8 cellular contexts compared by ENCODE assay signal in genomic region chr18:961644-962355, GRCh38. TPM values are rescaled to one million over a fixed set of nuclear protein-coding genes. Genes with fewer than 3 reads are reported as not detected.
DNase-seq lines count a peak whose midpoint lies in the region; ATAC-seq and TF ChIP-seq lines count a peak whose summit lies in the region.

No MANE protein-coding gene starts in this region.

- DNase-seq in SIG-M5 treated with dmso at 0.1 percent for 504 hours (lab: John Stamatoyannopoulos, UW; ENCODE audit: unreplicated experiment) = peak; percentile 28
- no peak for DNase-seq in SIG-M5 (lab: John Stamatoyannopoulos, UW)
- peak; percentile 23 for DNase-seq in NCI-H1694 (lab: John Stamatoyannopoulos, UW)
- peak; percentile 68 for DNase-seq in activated CD8-positive, alpha-beta T cell treated with anti-CD3 and anti-CD28 coated beads for 36 hours
- no peak for DNase-seq in esophagus muscularis mucosa (ENCODE audit: extremely low spot score)
- DNase-seq in neural progenitor cell (ENCODE audit: low spot score) = peak; percentile 25
- DNase-seq in upper lobe of left lung = no peak

- H3K4me2 ChIP-seq in neural progenitor cell = peak overlapping the region; percentile 75

- H3K4me3 Mint-ChIP-seq in activated CD8-positive, alpha-beta T cell treated with anti-CD3 and anti-CD28 coated beads for 36 hours = no peak overlapping the region
- peak overlapping the region; percentile 26 for H3K4me3 Mint-ChIP-seq in neural progenitor cell

- intact Hi-C loops in activated CD8-positive, alpha-beta T cell treated with anti-CD3 and anti-CD28 coated beads for 36 hours (cut with micrococcal nuclease) = loop anchor here (2.0 kb wide), 1 partner anchor 97 kb away; no protein-coding TSS in a partner anchor
- intact Hi-C loops in esophagus muscularis mucosa (cut with DNase I) = loop anchor here (5.0 kb wide), 1 partner anchor 94 kb away; no protein-coding TSS in a partner anchor

- H3K27me3 ChIP-seq in esophagus muscularis mucosa (peaks cover 0 to 23% (median 2%) of the 10 kb centered on the region in 4 donors), neural progenitor cell (no peaks in the 10 kb centered on the region), upper lobe of left lung (no peaks in the 10 kb centered on the region)

- H3K4me1 Mint-ChIP-seq in activated CD8-positive, alpha-beta T cell treated with anti-CD3 and anti-CD28 coated beads for 36 hours (ENCODE audit: low read depth) = peaks cover 3% of the 10 kb centered on the region
- no peaks in the 10 kb centered on the region for H3K4me1 Mint-ChIP-seq in neural progenitor cell

- POLR2A ChIA-PET in activated CD8-positive, alpha-beta T cell treated with anti-CD3 and anti-CD28 coated beads for 36 hours (lab: Charles Lee) = interaction anchor here (0.6 kb wide), 1 partner anchor 1414 kb away, joined by 3 read pairs; no protein-coding TSS in a partner anchor

- peak overlapping the region; percentile 29 for H3K9ac ChIP-seq in neural progenitor cell

- TF ChIP-seq POLR2A in esophagus muscularis mucosa (IDR thresholded peaks at IDR 0.05; ENCODE audit: low read depth) (no peak), upper lobe of left lung (IDR thresholded peaks at IDR 0.05) (no peak)

- H2AFZ ChIP-seq in neural progenitor cell (replicated peaks) = peak overlapping the region; percentile 99

- no peaks in the 10 kb centered on the region for H3F3A ChIP-seq in neural progenitor cell (ENCODE audit: low read depth)

- no peak for TF ChIP-seq EP300 in esophagus muscularis mucosa (IDR thresholded peaks at IDR 0.05)
- TF ChIP-seq EP300 in upper lobe of left lung (IDR thresholded peaks at IDR 0.05) = no peak

- no peak for ATAC-seq in activated CD8-positive, alpha-beta T cell treated with anti-CD3 and anti-CD28 coated beads for 36 hours
- ATAC-seq in upper lobe of left lung (ENCODE audit: low FRiP score in 2 of 2) (peak in 1 of 2 donors; percentile 64), GM19395 (IDR thresholded peaks at IDR 0.05; ENCODE audit: unreplicated experiment) (no peak)

- H3K4me1 ChIP-seq in esophagus muscularis mucosa = peaks cover 0 to 10% (median 4%) of the 10 kb centered on the region in 4 donors
- H3K4me1 ChIP-seq in neural progenitor cell = no peaks in the 10 kb centered on the region
- H3K4me1 ChIP-seq in upper lobe of left lung = peaks cover 0 to 8% (median 0%) of the 10 kb centered on the region in 4 donors

- peaks cover 6% of the 10 kb centered on the region for H3K27me3 Mint-ChIP-seq in activated CD8-positive, alpha-beta T cell treated with anti-CD3 and anti-CD28 coated beads for 36 hours
- peaks cover 9% of the 10 kb centered on the region for H3K27me3 Mint-ChIP-seq in neural progenitor cell (ENCODE audit: insufficient read depth, low read depth)

- no peaks in the 10 kb centered on the region for H3K36me3 Mint-ChIP-seq in activated CD8-positive, alpha-beta T cell treated with anti-CD3 and anti-CD28 coated beads for 36 hours (ENCODE audit: low read depth)
- no peaks in the 10 kb centered on the region for H3K36me3 Mint-ChIP-seq in neural progenitor cell

- H3K4me3 ChIP-seq in esophagus muscularis mucosa (peak overlapping the region; percentile 36 to 53 (median 40)), neural progenitor cell (peak overlapping the region; percentile 49), upper lobe of left lung (peak overlapping the region in 2 of 4 donors; percentile 26 to 31)

- TF ChIP-seq CTCF in activated CD8-positive, alpha-beta T cell treated with anti-CD3 and anti-CD28 coated beads for 36 hours (IDR thresholded peaks at IDR 0.05) = peak; percentile 98
- TF ChIP-seq CTCF in esophagus muscularis mucosa (IDR thresholded peaks at IDR 0.05) (peak; percentile 84 to 96 (median 89)), neural progenitor cell (IDR thresholded peaks at IDR 0.05) (peak; percentile 99), upper lobe of left lung (IDR thresholded peaks at IDR 0.05) (peak; percentile 49 to 89 (median 70))

- H3K36me3 ChIP-seq in esophagus muscularis mucosa (no peaks in the 10 kb centered on the region), neural progenitor cell (no peaks in the 10 kb centered on the region), upper lobe of left lung (no peaks in the 10 kb centered on the region)

- no peaks in the 10 kb centered on the region for H3K9me3 Mint-ChIP-seq in activated CD8-positive, alpha-beta T cell treated with anti-CD3 and anti-CD28 coated beads for 36 hours
- H3K9me3 Mint-ChIP-seq in neural progenitor cell = peaks cover 3% of the 10 kb centered on the region

- CTCF ChIA-PET in activated CD8-positive, alpha-beta T cell treated with anti-CD3 and anti-CD28 coated beads for 36 hours (lab: Charles Lee) = interaction anchor here (0.6 to 2.4 kb wide), 25 partner anchors 8 to 1585 kb away, joined by 3 to 24 read pairs (median 4); no protein-coding TSS in a partner anchor

- H3K79me2 ChIP-seq in neural progenitor cell (ENCODE audit: low read depth) = no peaks in the 10 kb centered on the region

- H3K9me3 ChIP-seq in esophagus muscularis mucosa = no peaks in the 10 kb centered on the region
- no peaks in the 10 kb centered on the region for H3K9me3 ChIP-seq in neural progenitor cell (ENCODE audit: low read depth)
- H3K9me3 ChIP-seq in upper lobe of left lung = no peaks in the 10 kb centered on the region

- H4K20me1 ChIP-seq in neural progenitor cell (ENCODE audit: low read depth) = no peaks in the 10 kb centered on the region

- no peak overlapping the region for H3K27ac Mint-ChIP-seq in activated CD8-positive, alpha-beta T cell treated with anti-CD3 and anti-CD28 coated beads for 36 hours
- H3K27ac Mint-ChIP-seq in neural progenitor cell = no peak overlapping the region

- no peak overlapping the region for H3K27ac ChIP-seq in esophagus muscularis mucosa (replicated peaks in 1 of 4)
- no peak overlapping the region for H3K27ac ChIP-seq in neural progenitor cell
- no peak overlapping the region for H3K27ac ChIP-seq in upper lobe of left lung

- WGBS in esophagus muscularis mucosa = 10% methylated on average over 19 of the region's 19 CpGs
- WGBS in upper lobe of left lung, 2 donors = 15 to 20% methylated on average over 19 of the region's 19 CpGs

RNA-seq across cellular contexts. Expression of gene ADCYAP1, which starts 57.1 kb away (rescaled TPM):
- total RNA-seq in activated CD8-positive, alpha-beta T cell treated with anti-CD3 and anti-CD28 coated beads for 36 hours = not detected
- 1 to 10 TPM; 1.2 to 4.0 (median 2.0) TPM for total RNA-seq in esophagus muscularis mucosa
- total RNA-seq in neural progenitor cell (ENCODE audit: low replicate concordance) = 0.03 and 0.04 TPM in 2 replicates
- total RNA-seq in upper lobe of left lung = under 1 TPM in 3 of 6 donors, not detected in 3; 0.20 to 0.44 (median 0.30) TPM

Comparison
In these comparisons a context has a peak if more than half of its experiments do, and no peak if none do; other contexts are left out.
1. DNase-seq: peak in SIG-M5 treated with dmso at 0.1 percent for 504 hours (single experiment), NCI-H1694 (single experiment), activated CD8-positive, alpha-beta T cell treated with anti-CD3 and anti-CD28 coated beads for 36 hours (single experiment) and neural progenitor cell (single experiment); none in SIG-M5 (single experiment), esophagus muscularis mucosa (single experiment) and upper lobe of left lung (0 of 2).
2. Peak in every context shown above with its lines, with median percentiles within 50 percentile points of each other: CTCF ChIP-seq.